8 cellular contexts compared by ENCODE assay signal in the genomic region with DNA sequence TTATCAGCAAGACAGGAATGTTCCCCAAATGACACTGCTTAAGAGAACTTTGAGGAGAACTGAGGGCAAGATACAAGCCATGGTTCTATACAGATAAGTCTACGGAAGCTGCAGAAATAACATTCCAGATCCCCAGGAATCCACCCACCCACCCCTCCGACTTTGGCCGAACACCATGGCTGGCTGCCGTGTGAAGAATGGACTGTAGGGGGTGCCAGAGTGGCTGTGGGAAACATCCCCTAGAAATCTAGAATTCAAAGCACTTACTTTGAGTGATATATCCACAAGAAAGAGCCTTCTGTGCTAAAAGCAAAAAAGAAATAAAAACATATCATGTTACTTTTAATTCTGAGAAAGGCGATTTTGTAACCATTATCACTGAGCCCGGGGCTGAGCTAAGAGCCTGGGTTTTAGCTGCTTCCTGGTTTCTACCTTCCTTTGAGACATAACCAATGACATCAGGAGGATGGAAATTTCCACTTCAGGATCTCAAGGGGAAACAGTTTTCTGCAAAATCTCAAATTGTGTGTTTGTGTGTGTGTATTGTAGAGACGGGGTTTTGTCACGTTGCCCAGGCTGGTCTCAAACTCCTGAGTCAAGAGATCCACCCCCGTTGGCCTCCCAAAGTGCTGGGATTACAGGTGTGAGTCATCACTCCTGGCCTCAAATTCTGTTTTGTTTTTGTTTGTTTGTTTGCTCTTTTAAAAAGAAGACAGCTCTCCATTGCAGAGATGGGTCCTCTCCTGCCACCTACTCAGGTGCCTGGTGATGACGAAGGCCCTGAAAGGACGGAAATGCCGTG. TPM values are rescaled to one million over a fixed set of nuclear protein-coding genes. Genes with fewer than 3 reads are reported as not detected.
A peak's percentile ranks its signal among the peaks of the same experiment; 100 is the strongest.
DNase-seq lines count a peak whose midpoint lies in the region; ATAC-seq and TF ChIP-seq lines count a peak whose summit lies in the region.

No MANE protein-coding gene starts in this region.

- no peak overlapping the region for H4K8ac ChIP-seq in H9 (replicated peaks; ENCODE audit: insufficient read length, low read depth, low read length)

- H3K79me1 ChIP-seq in H9 (ENCODE audit: insufficient read depth, low read depth, low read length, poor library complexity, severe bottlenecking) = no peaks in the 10 kb centered on the region

- ATAC-seq in HG03469 (IDR thresholded peaks at IDR 0.05; ENCODE audit: unreplicated experiment) (no peak), GM19328 (IDR thresholded peaks at IDR 0.05; ENCODE audit: unreplicated experiment) (no peak)

- H3K36me3 ChIP-seq in BJ (ENCODE audit: control insufficient read depth, insufficient read depth, low read length) (no peaks in the 10 kb centered on the region), cardiac muscle cell (no peaks in the 10 kb centered on the region)

- no peak overlapping the region for H2AK5ac ChIP-seq in H9 (ENCODE audit: insufficient read length, low read length)

- H3K27me3 ChIP-seq in BJ (ENCODE audit: control insufficient read depth, insufficient read depth, low read length) (peaks cover 6% of the 10 kb centered on the region), H9 (ENCODE audit: insufficient read depth, low read length) (no peaks in the 10 kb centered on the region), cardiac muscle cell (peaks cover 3% of the 10 kb centered on the region)

- no peak overlapping the region for H3K23ac ChIP-seq in H9 (ENCODE audit: insufficient read length, low read depth, low read length)

- H3K56ac ChIP-seq in H9 (ENCODE audit: insufficient read length, low read depth, low read length) = no peak overlapping the region

- POLR2A ChIA-PET in BJ (lab: Charles Lee) = no interaction called here

- H3K23me2 ChIP-seq in H9 (ENCODE audit: insufficient read length, low read depth, low read length, poor library complexity, severe bottlenecking) = no peaks in the 10 kb centered on the region

- no peak overlapping the region for H2BK15ac ChIP-seq in H9 (ENCODE audit: low read depth, low read length)

- H2AFZ ChIP-seq in H9 (ENCODE audit: low read length) = no peak overlapping the region

- H3K4me1 ChIP-seq in H9 (ENCODE audit: insufficient read depth, low read length) (no peaks in the 10 kb centered on the region; the same call in 1 of the 2 replicates), cardiac muscle cell (ENCODE audit: low read depth) (no peaks in the 10 kb centered on the region)

- H4K91ac ChIP-seq in H9 (ENCODE audit: insufficient read length, low read depth, low read length) = no peak overlapping the region

- TF ChIP-seq CTCF in BJ (IDR thresholded peaks at IDR 0.05; ENCODE audit: insufficient read depth, low read depth, low read length) (peak; percentile 60), H9 (conservative IDR thresholded peaks at IDR 0.05) (peak; percentile 87), VCaP (conservative IDR thresholded peaks at IDR 0.05) (peak; percentile 56; the same call in 1 of the 2 replicates), cardiac muscle cell (IDR thresholded peaks at IDR 0.05; ENCODE audit: low read depth, low read length) (peak; percentile 82)

- H3K4me2 ChIP-seq in H9 (ENCODE audit: insufficient read depth, insufficient read length, low read length) = no peak overlapping the region

- H3K4me3 Mint-ChIP-seq in H9 = no peak overlapping the region

- H3K27ac Mint-ChIP-seq in H9 = peak overlapping the region in 1 of 3 experiments; percentile 21; a peak in 1 of 7 replicates

- CTCF ChIA-PET in BJ (lab: Yijun Ruan, JAX) = interaction anchor here (1.0 to 1.8 kb wide), 3 partner anchors 9 to 22 kb away, joined by 4 to 7 read pairs (median 5); no protein-coding TSS in a partner anchor

- H3K4ac ChIP-seq in H9 (ENCODE audit: low read depth, low read length) = no peak overlapping the region

- WGBS in H9 (ENCODE audit: extremely low coverage, insufficient read length, low lambda C conversion rate) = no CpG with 5 or more reads among the region's 12 CpGs

- no peak overlapping the region for H3K18ac ChIP-seq in H9 (ENCODE audit: insufficient read length, low read depth, low read length)

- no peak overlapping the region for H3K4me3 ChIP-seq in BJ (ENCODE audit: low read depth, low read length)
- H3K4me3 ChIP-seq in cardiac muscle cell = no peak overlapping the region

- no peak for DNase-seq in BJ (ENCODE audit: low read depth)
- peak; percentile 73 for DNase-seq in H9
- peak; percentile 64 to 67 for DNase-seq in cardiac muscle cell (ENCODE audit: low read depth in 1 of 2, low spot score in 1 of 2)
- peak; percentile 7 for DNase-seq in stimulated activated CD4-positive, alpha-beta T cell treated with anti-CD3 and anti-CD28 coated beads, Interleukin-4, amount 100 ng/mL, for 24 hours
- no peak for DNase-seq in inferior parietal cortex (ENCODE audit: extremely low spot score)

- H2BK5ac ChIP-seq in H9 (ENCODE audit: insufficient read length, low read length) = no peak overlapping the region

- no peaks in the 10 kb centered on the region for H3K79me2 ChIP-seq in H9 (ENCODE audit: insufficient read depth, low read length)

- H2BK20ac ChIP-seq in H9 (ENCODE audit: low read depth, low read length, poor library complexity, severe bottlenecking) = no peak overlapping the region

- H3K4me1 Mint-ChIP-seq in H9 = peaks cover 10 to 18% of the 10 kb centered on the region in 2 experiments

- no peak overlapping the region for H4K5ac ChIP-seq in H9 (ENCODE audit: insufficient read length, low read depth, low read length)

- no peaks in the 10 kb centered on the region for H3K36me3 Mint-ChIP-seq in H9 (ENCODE audit: insufficient read depth in 1 of 3, low read depth in 3 of 3)

- no peak overlapping the region for H2BK120ac ChIP-seq in H9 (ENCODE audit: low read depth, low read length, poor library complexity, severe bottlenecking)

- no peak overlapping the region for H3K14ac ChIP-seq in H9 (ENCODE audit: insufficient read depth, low read length)

- H3K9ac ChIP-seq in H9 (ENCODE audit: extremely low read depth, insufficient read length, low read length) = no peak overlapping the region

- no peak overlapping the region for H2BK12ac ChIP-seq in H9 (ENCODE audit: insufficient read length, low read depth, low read length)

- H3K27me3 Mint-ChIP-seq in H9 (ENCODE audit: low read depth) = peaks cover 26% of the 10 kb centered on the region

- no peaks in the 10 kb centered on the region for H4K20me1 ChIP-seq in H9 (ENCODE audit: control insufficient read depth, insufficient read depth, insufficient read length)

- no peak overlapping the region for H3K27ac ChIP-seq in H9 (ENCODE audit: insufficient read length, low read depth, low read length)
- no peak overlapping the region for H3K27ac ChIP-seq in VCaP
- H3K27ac ChIP-seq in cardiac muscle cell = no peak overlapping the region

- H3T11ph ChIP-seq in H9 (ENCODE audit: low read length) = no peak overlapping the region

- no peaks in the 10 kb centered on the region for H3K9me3 ChIP-seq in H9 (ENCODE audit: control insufficient read depth, low read depth, low read length)
- H3K9me3 ChIP-seq in cardiac muscle cell (ENCODE audit: low read depth) = no peaks in the 10 kb centered on the region

- no peaks in the 10 kb centered on the region; a peak in 1 of 5 replicates for H3K9me3 Mint-ChIP-seq in H9

RNA-seq across cellular contexts. Expression of a gene that starts 36.4 kb away (rescaled TPM):
- not detected in 2 replicates for polyA plus RNA-seq in BJ (2011; rRNA removed)
- polyA minus RNA-seq in BJ (2011; rRNA and poly(A)+ RNA removed) = not detected in 2 replicates
- total RNA-seq in H9 (2021) = not detected in 2 replicates
- total RNA-seq in cardiac muscle cell = not detected in 2 replicates
- polyA plus RNA-seq in cardiac muscle cell = 1.1 and 1.6 TPM in 2 replicates

Comparison
In these comparisons a context has a peak if more than half of its experiments do, and no peak if none do; other contexts are left out.
1. DNase-seq: peak in H9 (single experiment), cardiac muscle cell (2 of 2) and stimulated activated CD4-positive, alpha-beta T cell treated with anti-CD3 and anti-CD28 coated beads, Interleukin-4, amount 100 ng/mL, for 24 hours (single experiment); none in BJ (single experiment) and inferior parietal cortex (single experiment).
2. Peak in every context shown above with its lines, with median percentiles within 50 percentile points of each other: CTCF ChIP-seq.